In genomic region chr1:19256301-19256700, GRCh38 we compare ENCODE assay signal across 7 cellular contexts. TPM values are rescaled to one million over a fixed set of nuclear protein-coding genes. Genes with fewer than 3 reads are reported as not detected.
DNase-seq lines count a peak whose midpoint lies in the region; ATAC-seq and TF ChIP-seq lines count a peak whose summit lies in the region.
"Not testable (repeated sequence)": the region's sequence is repeated elsewhere in the genome, so short reads cannot be mapped to it uniquely, and the experiment has no call there.

No MANE protein-coding gene starts in this region.

- not testable (repeated sequence) for H3K4me3 ChIP-seq in GM23248; parathyroid adenoma (ENCODE audit: low read depth, low read length)

- intact Hi-C loops in activated T-helper 1 cell treated with anti-CD3 and anti-CD28 coated beads, Interleukin-12 subunit alpha, Interleukin-12 subunit beta, Interleukin-2, Interleukin-4 antibody, amounts not matched to agents 30 ng/mL and 10 ng/mL and 1 ng/mL, durations not matched to agents 14 hours and 24 hours and 36 hours (cut with micrococcal nuclease) = loop anchor here (10.0 kb wide), 1 partner anchor 628 kb away; the partner anchor contains the start of gene OTUD3
- intact Hi-C loops in dendritic cell treated with granulocyte-macrophage colony-stimulating factor and Interleukin-4, amounts not matched to agents 40 ng/mL and 50 ng/mL, for 4 days (cut with micrococcal nuclease) = not testable (repeated sequence)

- H2AFZ ChIP-seq in GM23248, parathyroid adenoma: not testable (repeated sequence)

- POLR2A ChIA-PET in activated CD4-positive, alpha-beta memory T cell treated with anti-CD3 and anti-CD28 coated beads, Interleukin-2, amount 10 ng/mL, durations not matched to agents 7 days and 5 days (lab: Charles Lee) = interaction anchor here (0.7 kb wide), 1 partner anchor 48 kb away, joined by 4 read pairs; no protein-coding TSS in a partner anchor

- H3K9me3 Mint-ChIP-seq in activated CD4-positive, alpha-beta memory T cell treated with anti-CD3 and anti-CD28 coated beads, Interleukin-2, amount 10 ng/mL, durations not matched to agents 7 days and 5 days; activated T-helper 1 cell treated with anti-CD3 and anti-CD28 coated beads, Interleukin-12 subunit alpha, Interleukin-12 subunit beta, Interleukin-2, Interleukin-4 antibody, amounts not matched to agents 30 ng/mL and 10 ng/mL and 1 ng/mL, durations not matched to agents 14 hours and 24 hours and 36 hours; activated naive CD4-positive, alpha-beta T cell treated with anti-CD3 and anti-CD28 coated beads, Interleukin-2, amount 50 U/mL, for 72 hours; dendritic cell treated with granulocyte-macrophage colony-stimulating factor and Interleukin-4, amounts not matched to agents 40 ng/mL and 50 ng/mL, for 4 days: not testable (repeated sequence)

- H3K79me2 ChIP-seq in GM23248 (ENCODE audit: insufficient read depth) = peaks cover 51% of the 10 kb centered on the region
- H3K79me2 ChIP-seq in parathyroid adenoma = not testable (repeated sequence)

- not testable (repeated sequence) for H3K4me3 Mint-ChIP-seq in T-helper 17 cell; activated CD4-positive, alpha-beta memory T cell treated with anti-CD3 and anti-CD28 coated beads, Interleukin-2, amount 10 ng/mL, durations not matched to agents 7 days and 5 days; activated T-helper 1 cell treated with anti-CD3 and anti-CD28 coated beads, Interleukin-12 subunit alpha, Interleukin-12 subunit beta, Interleukin-2, Interleukin-4 antibody, amounts not matched to agents 30 ng/mL and 10 ng/mL and 1 ng/mL, durations not matched to agents 14 hours and 24 hours and 36 hours; dendritic cell treated with granulocyte-macrophage colony-stimulating factor and Interleukin-4, amounts not matched to agents 40 ng/mL and 50 ng/mL, for 4 days

- not testable (repeated sequence) for TF ChIP-seq CTCF in parathyroid adenoma (IDR thresholded peaks at IDR 0.05)

- peaks cover 20% of the 10 kb centered on the region; the same call in 1 of the 2 replicates for H3K36me3 ChIP-seq in GM23248 (ENCODE audit: low read depth)
- not testable (repeated sequence) for H3K36me3 ChIP-seq in parathyroid adenoma (ENCODE audit: control insufficient read depth, insufficient read depth, low read length)

- not testable (repeated sequence) for H3K27ac ChIP-seq in GM23248
- peak overlapping the region; percentile 49 for H3K27ac ChIP-seq in parathyroid adenoma

- not testable (repeated sequence) for DNase-seq in GM23248; T-helper 17 cell; activated CD4-positive, alpha-beta memory T cell treated with anti-CD3 and anti-CD28 coated beads, Interleukin-2, amount 10 ng/mL, durations not matched to agents 7 days and 5 days; activated T-helper 1 cell treated with anti-CD3 and anti-CD28 coated beads, Interleukin-12 subunit alpha, Interleukin-12 subunit beta, Interleukin-2, Interleukin-4 antibody, amounts not matched to agents 30 ng/mL and 10 ng/mL and 1 ng/mL, durations not matched to agents 14 hours and 24 hours and 36 hours (ENCODE audit: low spot score); activated naive CD4-positive, alpha-beta T cell treated with anti-CD3 and anti-CD28 coated beads, Interleukin-2, amount 50 U/mL, for 72 hours (ENCODE audit: low spot score in 2 of 2)

- peaks cover 22% of the 10 kb centered on the region for H3F3A ChIP-seq in GM23248 (ENCODE audit: insufficient read depth)

- H3K36me3 Mint-ChIP-seq in T-helper 17 cell (ENCODE audit: low read depth) = not testable (repeated sequence)
- peaks cover 29% of the 10 kb centered on the region for H3K36me3 Mint-ChIP-seq in activated CD4-positive, alpha-beta memory T cell treated with anti-CD3 and anti-CD28 coated beads, Interleukin-2, amount 10 ng/mL, durations not matched to agents 7 days and 5 days (ENCODE audit: low read depth)
- peaks cover 24% of the 10 kb centered on the region for H3K36me3 Mint-ChIP-seq in activated T-helper 1 cell treated with anti-CD3 and anti-CD28 coated beads, Interleukin-12 subunit alpha, Interleukin-12 subunit beta, Interleukin-2, Interleukin-4 antibody, amounts not matched to agents 30 ng/mL and 10 ng/mL and 1 ng/mL, durations not matched to agents 14 hours and 24 hours and 36 hours (ENCODE audit: low read depth)
- peaks cover 25 to 34% of the 10 kb centered on the region in 2 donors for H3K36me3 Mint-ChIP-seq in activated naive CD4-positive, alpha-beta T cell treated with anti-CD3 and anti-CD28 coated beads, Interleukin-2, amount 50 U/mL, for 72 hours
- H3K36me3 Mint-ChIP-seq in dendritic cell treated with granulocyte-macrophage colony-stimulating factor and Interleukin-4, amounts not matched to agents 40 ng/mL and 50 ng/mL, for 4 days (ENCODE audit: low read depth) = peaks cover 75% of the 10 kb centered on the region

- H3K4me1 Mint-ChIP-seq in T-helper 17 cell = peaks cover 19% of the 10 kb centered on the region
- H3K4me1 Mint-ChIP-seq in activated CD4-positive, alpha-beta memory T cell treated with anti-CD3 and anti-CD28 coated beads, Interleukin-2, amount 10 ng/mL, durations not matched to agents 7 days and 5 days = peaks cover 31% of the 10 kb centered on the region
- peaks cover 22% of the 10 kb centered on the region for H3K4me1 Mint-ChIP-seq in activated T-helper 1 cell treated with anti-CD3 and anti-CD28 coated beads, Interleukin-12 subunit alpha, Interleukin-12 subunit beta, Interleukin-2, Interleukin-4 antibody, amounts not matched to agents 30 ng/mL and 10 ng/mL and 1 ng/mL, durations not matched to agents 14 hours and 24 hours and 36 hours (ENCODE audit: low read depth)
- H3K4me1 Mint-ChIP-seq in dendritic cell treated with granulocyte-macrophage colony-stimulating factor and Interleukin-4, amounts not matched to agents 40 ng/mL and 50 ng/mL, for 4 days (ENCODE audit: low read depth) = peaks cover 56% of the 10 kb centered on the region

- CTCF ChIA-PET in activated CD4-positive, alpha-beta memory T cell treated with anti-CD3 and anti-CD28 coated beads, Interleukin-2, amount 10 ng/mL, durations not matched to agents 7 days and 5 days (lab: Charles Lee) = not testable (repeated sequence)

- H3K4me1 ChIP-seq in GM23248 (ENCODE audit: insufficient read depth) (peaks cover 36% of the 10 kb centered on the region), parathyroid adenoma (peaks cover 18% of the 10 kb centered on the region)

- peak overlapping the region; percentile 72 for H3K27ac Mint-ChIP-seq in T-helper 17 cell
- peak overlapping the region; percentile 40 for H3K27ac Mint-ChIP-seq in activated CD4-positive, alpha-beta memory T cell treated with anti-CD3 and anti-CD28 coated beads, Interleukin-2, amount 10 ng/mL, durations not matched to agents 7 days and 5 days
- H3K27ac Mint-ChIP-seq in activated T-helper 1 cell treated with anti-CD3 and anti-CD28 coated beads, Interleukin-12 subunit alpha, Interleukin-12 subunit beta, Interleukin-2, Interleukin-4 antibody, amounts not matched to agents 30 ng/mL and 10 ng/mL and 1 ng/mL, durations not matched to agents 14 hours and 24 hours and 36 hours = peak overlapping the region; percentile 86
- peak overlapping the region; percentile 65 to 80 for H3K27ac Mint-ChIP-seq in activated naive CD4-positive, alpha-beta T cell treated with anti-CD3 and anti-CD28 coated beads, Interleukin-2, amount 50 U/mL, for 72 hours
- H3K27ac Mint-ChIP-seq in dendritic cell treated with granulocyte-macrophage colony-stimulating factor and Interleukin-4, amounts not matched to agents 40 ng/mL and 50 ng/mL, for 4 days = peak overlapping the region; percentile 73

- not testable (repeated sequence) for H3K27me3 ChIP-seq in GM23248 (replicated peaks; ENCODE audit: insufficient read depth); parathyroid adenoma (ENCODE audit: control insufficient read depth, insufficient read depth, low read length)

- peak overlapping the region; percentile 56; the same call in 1 of the 2 replicates for H3K9ac ChIP-seq in GM23248
- H3K9ac ChIP-seq in parathyroid adenoma = not testable (repeated sequence)

- 99 to 100% methylated on average over 5 of the region's 5 CpGs for WGBS in GM23248 (ENCODE audit: low coverage in 1 of 2, low lambda C conversion rate in 2 of 2, missing lambda C conversion rate in 2 of 2), 2 experiments

- ATAC-seq in T-helper 17 cell; activated naive CD4-positive, alpha-beta T cell treated with anti-CD3 and anti-CD28 coated beads, Interleukin-2, amount 50 U/mL, for 72 hours: not testable (repeated sequence)

- H3K9me2 ChIP-seq in GM23248 (ENCODE audit: insufficient read depth) = not testable (repeated sequence)

- H3K9me3 ChIP-seq in GM23248 (ENCODE audit: low read depth); T-helper 17 cell (ENCODE audit: control insufficient read depth, low read length, poor library complexity, severe bottlenecking); parathyroid adenoma (ENCODE audit: control insufficient read depth, low read length): not testable (repeated sequence)

- H3K27me3 Mint-ChIP-seq in T-helper 17 cell; activated CD4-positive, alpha-beta memory T cell treated with anti-CD3 and anti-CD28 coated beads, Interleukin-2, amount 10 ng/mL, durations not matched to agents 7 days and 5 days; activated T-helper 1 cell treated with anti-CD3 and anti-CD28 coated beads, Interleukin-12 subunit alpha, Interleukin-12 subunit beta, Interleukin-2, Interleukin-4 antibody, amounts not matched to agents 30 ng/mL and 10 ng/mL and 1 ng/mL, durations not matched to agents 14 hours and 24 hours and 36 hours (ENCODE audit: insufficient read depth); dendritic cell treated with granulocyte-macrophage colony-stimulating factor and Interleukin-4, amounts not matched to agents 40 ng/mL and 50 ng/mL, for 4 days: not testable (repeated sequence)

- H3K4me2 ChIP-seq in GM23248 (ENCODE audit: unreplicated experiment); parathyroid adenoma (ENCODE audit: low read length): not testable (repeated sequence)

- not testable (repeated sequence) for H4K20me1 ChIP-seq in GM23248 (ENCODE audit: insufficient read depth)

- in situ Hi-C loops in GM23248 (cut with MboI) = not testable (repeated sequence)

RNA-seq across cellular contexts. Expression of gene MRTO4, which starts 4.7 kb away (rescaled TPM):
- total RNA-seq in GM23248 (2014; rRNA removed; shearing (Covaris generic)) = 26.9 and 37.1 TPM in 2 replicates
- 36.6 and 38.4 TPM in 2 replicates for polyA plus RNA-seq in GM23248 (2016; fragmentation: Nextera tagmentation; extraction: Ambion mirVana)
- total RNA-seq in T-helper 17 cell = 10 to 100 TPM; 17.0 to 19.8 TPM
- total RNA-seq in activated CD4-positive, alpha-beta memory T cell treated with anti-CD3 and anti-CD28 coated beads, Interleukin-2, amount 10 ng/mL, durations not matched to agents 7 days and 5 days = 10 to 100 TPM; 21.1 to 23.0 TPM
- 134 and 137 TPM in 2 replicates for total RNA-seq in activated T-helper 1 cell treated with anti-CD3 and anti-CD28 coated beads, Interleukin-12 subunit alpha, Interleukin-12 subunit beta, Interleukin-2, Interleukin-4 antibody, amounts not matched to agents 30 ng/mL and 10 ng/mL and 1 ng/mL, durations not matched to agents 14 hours and 24 hours and 36 hours
- 10 to 100 TPM; 60.4 to 83.6 TPM for total RNA-seq in activated naive CD4-positive, alpha-beta T cell treated with anti-CD3 and anti-CD28 coated beads, Interleukin-2, amount 50 U/mL, for 72 hours

RNA-seq across cellular contexts. Expression of gene EMC1, which starts 5.0 kb away (rescaled TPM):
- total RNA-seq in GM23248 (2014; rRNA removed; shearing (Covaris generic)) = 58.7 and 69.4 TPM in 2 replicates
- 54.5 and 56.9 TPM in 2 replicates for polyA plus RNA-seq in GM23248 (2016; fragmentation: Nextera tagmentation; extraction: Ambion mirVana)
- total RNA-seq in T-helper 17 cell = 10 to 100 TPM; 24.2 to 32.0 TPM
- 10 to 100 TPM; 25.3 to 29.1 TPM for total RNA-seq in activated CD4-positive, alpha-beta memory T cell treated with anti-CD3 and anti-CD28 coated beads, Interleukin-2, amount 10 ng/mL, durations not matched to agents 7 days and 5 days
- total RNA-seq in activated T-helper 1 cell treated with anti-CD3 and anti-CD28 coated beads, Interleukin-12 subunit alpha, Interleukin-12 subunit beta, Interleukin-2, Interleukin-4 antibody, amounts not matched to agents 30 ng/mL and 10 ng/mL and 1 ng/mL, durations not matched to agents 14 hours and 24 hours and 36 hours = 63.9 and 78.3 TPM in 2 replicates
- 10 to 100 TPM; 42.2 to 44.4 TPM for total RNA-seq in activated naive CD4-positive, alpha-beta T cell treated with anti-CD3 and anti-CD28 coated beads, Interleukin-2, amount 50 U/mL, for 72 hours

RNA-seq across cellular contexts. Expression of gene AKR7A3, which starts 32.3 kb away (rescaled TPM):
- total RNA-seq in GM23248 (2014; rRNA removed; shearing (Covaris generic)) = 0.11 and 0.51 TPM in 2 replicates
- 0.18 and 0.24 TPM in 2 replicates for polyA plus RNA-seq in GM23248 (2016; fragmentation: Nextera tagmentation; extraction: Ambion mirVana)
- 1 to 10 TPM; 1.1 to 1.4 TPM for total RNA-seq in T-helper 17 cell
- total RNA-seq in activated CD4-positive, alpha-beta memory T cell treated with anti-CD3 and anti-CD28 coated beads, Interleukin-2, amount 10 ng/mL, durations not matched to agents 7 days and 5 days = under 1 TPM; 0.20 to 0.48 TPM
- 1.2 and 1.7 TPM in 2 replicates for total RNA-seq in activated T-helper 1 cell treated with anti-CD3 and anti-CD28 coated beads, Interleukin-12 subunit alpha, Interleukin-12 subunit beta, Interleukin-2, Interleukin-4 antibody, amounts not matched to agents 30 ng/mL and 10 ng/mL and 1 ng/mL, durations not matched to agents 14 hours and 24 hours and 36 hours
- under 1 TPM; 0.68 to 0.93 TPM for total RNA-seq in activated naive CD4-positive, alpha-beta T cell treated with anti-CD3 and anti-CD28 coated beads, Interleukin-2, amount 50 U/mL, for 72 hours

RNA-seq across cellular contexts. Expression of gene UBR4, which starts 46.2 kb away (rescaled TPM):
- total RNA-seq in GM23248 (2014; rRNA removed; shearing (Covaris generic)) = 63.7 and 69.9 TPM in 2 replicates
- polyA plus RNA-seq in GM23248 (2016; fragmentation: Nextera tagmentation; extraction: Ambion mirVana) = 45.4 and 49.4 TPM in 2 replicates
- 100 to 1,000 TPM; 140 to 158 TPM for total RNA-seq in T-helper 17 cell
- total RNA-seq in activated CD4-positive, alpha-beta memory T cell treated with anti-CD3 and anti-CD28 coated beads, Interleukin-2, amount 10 ng/mL, durations not matched to agents 7 days and 5 days = 100 to 1,000 TPM in 1 of 2 experiments, 10 to 100 TPM in 1; 98.6 to 101 TPM
- total RNA-seq in activated T-helper 1 cell treated with anti-CD3 and anti-CD28 coated beads, Interleukin-12 subunit alpha, Interleukin-12 subunit beta, Interleukin-2, Interleukin-4 antibody, amounts not matched to agents 30 ng/mL and 10 ng/mL and 1 ng/mL, durations not matched to agents 14 hours and 24 hours and 36 hours = 155 and 161 TPM in 2 replicates
- 100 to 1,000 TPM; 156 to 199 TPM for total RNA-seq in activated naive CD4-positive, alpha-beta T cell treated with anti-CD3 and anti-CD28 coated beads, Interleukin-2, amount 50 U/mL, for 72 hours

RNA-seq across cellular contexts. Expression of gene AKR7A2, which starts 55.6 kb away (rescaled TPM):
- total RNA-seq in GM23248 (2014; rRNA removed; shearing (Covaris generic)) = 93.1 and 116 TPM in 2 replicates
- 96.6 and 97.1 TPM in 2 replicates for polyA plus RNA-seq in GM23248 (2016; fragmentation: Nextera tagmentation; extraction: Ambion mirVana)
- total RNA-seq in T-helper 17 cell = 10 to 100 TPM; 17.3 to 21.9 TPM
- 10 to 100 TPM; 43.0 to 43.9 TPM for total RNA-seq in activated CD4-positive, alpha-beta memory T cell treated with anti-CD3 and anti-CD28 coated beads, Interleukin-2, amount 10 ng/mL, durations not matched to agents 7 days and 5 days
- total RNA-seq in activated T-helper 1 cell treated with anti-CD3 and anti-CD28 coated beads, Interleukin-12 subunit alpha, Interleukin-12 subunit beta, Interleukin-2, Interleukin-4 antibody, amounts not matched to agents 30 ng/mL and 10 ng/mL and 1 ng/mL, durations not matched to agents 14 hours and 24 hours and 36 hours = 30.0 and 31.1 TPM in 2 replicates
- total RNA-seq in activated naive CD4-positive, alpha-beta T cell treated with anti-CD3 and anti-CD28 coated beads, Interleukin-2, amount 50 U/mL, for 72 hours = 10 to 100 TPM; 42.9 to 50.2 TPM
